Comparison of ENCODE assay signal across 1 cellular context in the genomic region with DNA sequence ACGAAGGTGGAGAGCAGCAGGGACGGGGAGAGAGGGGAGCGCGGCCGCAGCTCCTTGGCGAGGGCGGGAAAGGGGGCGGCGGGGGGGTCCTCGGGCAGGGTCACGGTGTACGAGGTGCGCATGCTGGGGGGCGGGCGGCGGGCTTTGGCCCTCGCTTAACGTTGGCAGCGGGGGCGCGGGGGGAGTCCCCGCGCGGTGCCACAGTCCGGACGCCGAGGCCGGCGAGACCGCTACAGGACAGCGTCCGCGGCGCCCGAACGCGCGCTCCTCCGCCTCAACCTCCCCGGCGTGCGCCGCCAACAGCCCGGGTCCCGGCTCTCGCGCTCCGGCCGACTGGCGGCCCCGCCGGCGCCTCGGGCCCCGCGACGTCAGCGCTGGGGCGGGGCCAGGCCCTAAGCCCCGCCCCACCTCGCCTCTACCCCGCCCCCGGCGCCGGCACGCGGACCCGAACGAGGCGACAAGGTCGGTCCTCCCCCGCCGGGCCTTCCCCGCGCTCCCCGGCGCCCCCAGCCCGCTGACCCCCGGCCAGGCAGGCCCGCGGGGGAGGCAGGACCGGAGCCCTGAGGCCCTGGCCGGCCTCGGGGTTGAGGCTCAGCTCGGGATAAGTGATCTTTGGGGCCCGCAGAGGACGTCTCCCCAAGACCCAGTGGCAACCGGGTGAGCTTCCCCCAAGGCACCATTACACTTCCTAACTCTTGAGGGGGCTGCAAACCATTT.
TF ChIP-seq lines count a peak whose summit lies in the region.

No MANE protein-coding gene starts in this region.

TF ChIP-seq in IMR-90, 13 proteins besides CTCF, POLR2A, EP300 and RAD21 (continued from another document):
- TF ChIP-seq, protein P1, sequence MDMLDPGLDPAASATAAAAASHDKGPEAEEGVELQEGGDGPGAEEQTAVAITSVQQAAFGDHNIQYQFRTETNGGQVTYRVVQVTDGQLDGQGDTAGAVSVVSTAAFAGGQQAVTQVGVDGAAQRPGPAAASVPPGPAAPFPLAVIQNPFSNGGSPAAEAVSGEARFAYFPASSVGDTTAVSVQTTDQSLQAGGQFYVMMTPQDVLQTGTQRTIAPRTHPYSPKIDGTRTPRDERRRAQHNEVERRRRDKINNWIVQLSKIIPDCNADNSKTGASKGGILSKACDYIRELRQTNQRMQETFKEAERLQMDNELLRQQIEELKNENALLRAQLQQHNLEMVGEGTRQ (IDR thresholded peaks at IDR 0.05; ENCODE audit: low read depth, low read length), result no peak
- TF ChIP-seq RCOR1 (IDR thresholded peaks at IDR 0.05; ENCODE audit: insufficient replicate concordance, low read length) (no peak), MAZ (IDR thresholded peaks at IDR 0.05; ENCODE audit: borderline replicate concordance, low read depth, low read length) (peak; percentile 53; the same call in 1 of the 2 replicates)
TF ChIP-seq in IMR-90: peak in this region for 1.
